Comparison of ENCODE assay signal across 9 cellular contexts in the genomic region with DNA sequence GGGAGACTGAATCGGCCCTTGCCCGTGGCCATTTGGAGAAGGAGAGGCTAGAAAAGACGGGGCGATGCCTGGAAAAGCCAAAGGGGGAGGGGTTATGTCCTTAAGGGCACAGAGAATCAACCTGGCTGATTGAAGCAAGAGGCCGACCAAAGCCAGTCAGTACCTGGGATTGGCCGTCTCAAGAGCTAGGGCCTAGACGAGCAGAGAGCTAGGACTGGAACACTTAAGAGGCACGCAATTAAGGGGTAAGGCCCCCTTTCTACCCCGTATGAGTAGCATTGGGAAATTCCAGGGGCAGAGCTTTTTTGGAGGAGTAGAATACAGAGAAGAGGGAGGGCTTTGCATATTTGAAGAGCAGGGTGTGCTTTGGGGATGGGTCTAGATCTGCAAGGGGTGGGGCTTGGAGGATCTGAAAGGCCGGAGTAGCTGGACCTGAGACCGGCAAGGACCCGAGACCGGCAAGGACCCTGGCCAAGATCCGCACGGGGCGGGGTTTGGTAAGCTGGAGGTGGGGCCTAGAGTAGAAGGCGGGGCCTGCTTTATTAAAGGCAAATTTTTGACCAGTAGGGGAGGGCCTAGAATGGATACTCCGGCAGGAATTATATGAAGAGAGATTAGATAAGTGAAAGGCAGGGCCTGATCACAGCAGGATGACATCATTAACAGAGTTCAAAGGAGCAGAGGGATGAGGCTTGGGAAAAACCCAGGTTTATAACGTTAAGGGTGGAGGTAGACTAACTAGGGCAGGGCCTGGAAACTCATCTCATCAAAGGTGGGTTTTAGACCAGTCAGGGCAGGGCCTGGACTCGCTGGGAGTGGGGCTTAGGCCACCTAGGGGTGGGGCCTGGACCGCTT. TPM values are rescaled to one million over a fixed set of nuclear protein-coding genes. Genes with fewer than 3 reads are reported as not detected.
DNase-seq lines count a peak whose midpoint lies in the region; ATAC-seq, FAIRE-seq and TF ChIP-seq lines count a peak whose summit lies in the region.
"Had no signal": no experiment of that assay in that cellular context is flagged by ENCODE, and none has a peak within 500 bp of the region (broad histone marks: within the 10 kb centered on the region; RNA-seq: fewer than 3 reads in every experiment).

No MANE protein-coding gene starts in this region.

- no peak for DNase-seq in heart right ventricle
- no peak for DNase-seq in left ventricle myocardium superior
- no peak for DNase-seq in activated T-helper 2 cell treated with anti-CD3 and anti-CD28 coated beads, Interferon-gamma antibody, Interleukin-2, Interleukin-4, amounts not matched to agents 10 μg/mL and 5 μg/mL and 100 μg/mL, durations not matched to agents 14 hours and 24 hours and 36 hours (ENCODE audit: low spot score)
- peak; percentile 85 for DNase-seq in iPS-NIHi11 (ENCODE audit: low spot score)
- peak; percentile 76 for DNase-seq in urothelium cell line (ENCODE audit: low spot score)
- DNase-seq in ureter (ENCODE audit: low spot score), result no peak
- DNase-seq in lower leg skin (ENCODE audit: low spot score in 2 of 2), result no peak

- H3K4me3 ChIP-seq in heart right ventricle (peak overlapping the region in 8 of 10 donors; percentile 21 to 53 (median 40)), lower leg skin (ENCODE audit: low read depth, poor library complexity, severe bottlenecking) (no peak overlapping the region)

- peaks cover 11 to 94% (median 75%) of the 10 kb centered on the region in 7 donors for H3K27me3 ChIP-seq in heart right ventricle

- peak overlapping the region in 7 of 10 donors; percentile 27 to 56 (median 37) for H3K27ac ChIP-seq in heart right ventricle
- H3K27ac ChIP-seq: HL-60 had no signal

- no peak overlapping the region for H3K27ac Mint-ChIP-seq in activated T-helper 2 cell treated with anti-CD3 and anti-CD28 coated beads, Interferon-gamma antibody, Interleukin-2, Interleukin-4, amounts not matched to agents 10 μg/mL and 5 μg/mL and 100 μg/mL, durations not matched to agents 14 hours and 24 hours and 36 hours

- peaks cover 17% of the 10 kb centered on the region for H3K9me3 Mint-ChIP-seq in activated T-helper 2 cell treated with anti-CD3 and anti-CD28 coated beads, Interferon-gamma antibody, Interleukin-2, Interleukin-4, amounts not matched to agents 10 μg/mL and 5 μg/mL and 100 μg/mL, durations not matched to agents 14 hours and 24 hours and 36 hours

- peak; percentile 44 for FAIRE-seq in urothelium cell line (lab: Jason Lieb, UNC)

- peaks cover 10% of the 10 kb centered on the region for H3K36me3 Mint-ChIP-seq in activated T-helper 2 cell treated with anti-CD3 and anti-CD28 coated beads, Interferon-gamma antibody, Interleukin-2, Interleukin-4, amounts not matched to agents 10 μg/mL and 5 μg/mL and 100 μg/mL, durations not matched to agents 14 hours and 24 hours and 36 hours (ENCODE audit: low read depth)

- H3K36me3 ChIP-seq in heart right ventricle, result no peaks in the 10 kb centered on the region

- H3K27me3 Mint-ChIP-seq in activated T-helper 2 cell treated with anti-CD3 and anti-CD28 coated beads, Interferon-gamma antibody, Interleukin-2, Interleukin-4, amounts not matched to agents 10 μg/mL and 5 μg/mL and 100 μg/mL, durations not matched to agents 14 hours and 24 hours and 36 hours (ENCODE audit: low read depth), result peaks cover 44% of the 10 kb centered on the region

- peaks cover 11% of the 10 kb centered on the region for H3K4me1 Mint-ChIP-seq in activated T-helper 2 cell treated with anti-CD3 and anti-CD28 coated beads, Interferon-gamma antibody, Interleukin-2, Interleukin-4, amounts not matched to agents 10 μg/mL and 5 μg/mL and 100 μg/mL, durations not matched to agents 14 hours and 24 hours and 36 hours (ENCODE audit: low read depth)

- ATAC-seq in heart right ventricle, result peak in 2 of 8 donors; percentile 3 to 20
- no peak for ATAC-seq in left ventricle myocardium superior
- no peak for ATAC-seq in GM18867 (IDR thresholded peaks at IDR 0.05; ENCODE audit: unreplicated experiment)

- TF ChIP-seq POLR2A in lower leg skin (IDR thresholded peaks at IDR 0.05), result no peak

- intact Hi-C loops in heart right ventricle (cut with DNase I) (no loop called here), left ventricle myocardium superior (cut with micrococcal nuclease) (no loop called here), lower leg skin (cut with DNase I; ENCODE audit: low total_unique reads) (no loop called here)
- intact Hi-C loops in activated T-helper 2 cell treated with anti-CD3 and anti-CD28 coated beads, Interferon-gamma antibody, Interleukin-2, Interleukin-4, amounts not matched to agents 10 μg/mL and 5 μg/mL and 100 μg/mL, durations not matched to agents 14 hours and 24 hours and 36 hours (cut with micrococcal nuclease), result no loop called here

- no peaks in the 10 kb centered on the region for H3K9me3 ChIP-seq in heart right ventricle

- H3K4me3 Mint-ChIP-seq in activated T-helper 2 cell treated with anti-CD3 and anti-CD28 coated beads, Interferon-gamma antibody, Interleukin-2, Interleukin-4, amounts not matched to agents 10 μg/mL and 5 μg/mL and 100 μg/mL, durations not matched to agents 14 hours and 24 hours and 36 hours (ENCODE audit: low read depth), result peak overlapping the region; percentile 64

- H3K4me1 ChIP-seq in heart right ventricle, result peaks cover 4 to 39% (median 22%) of the 10 kb centered on the region in 9 donors

- WGBS in heart right ventricle, 2 donors, result 19 to 30% methylated on average over 21 of the region's 21 CpGs
- 24 to 26% methylated on average over 21 of the region's 21 CpGs for WGBS in lower leg skin, 2 donors

- TF ChIP-seq CTCF in heart right ventricle (IDR thresholded peaks at IDR 0.05), result no peak
- no peak for TF ChIP-seq CTCF in lower leg skin (IDR thresholded peaks at IDR 0.05)

RNA-seq across cellular contexts. Expression of a gene that starts 10.7 kb away (rescaled TPM):
- total RNA-seq in heart right ventricle (not detected), left ventricle myocardium superior (not detected), ureter (not detected), lower leg skin (not detected)
- not detected for polyA plus RNA-seq in heart right ventricle
- total RNA-seq in activated T-helper 2 cell treated with anti-CD3 and anti-CD28 coated beads, Interferon-gamma antibody, Interleukin-2, Interleukin-4, amounts not matched to agents 10 μg/mL and 5 μg/mL and 100 μg/mL, durations not matched to agents 14 hours and 24 hours and 36 hours, result not detected in 2 replicates

RNA-seq across cellular contexts. Expression of a gene that starts 18.0 kb away (rescaled TPM):
- total RNA-seq in heart right ventricle (under 1 TPM in 9 of 10 donors, not detected in 1; 0.07 to 0.31 (median 0.14) TPM), left ventricle myocardium superior (0.02 TPM), ureter (0.08 TPM), lower leg skin (under 1 TPM in 2 of 4 donors, not detected in 2; 0.05 to 0.08 TPM)
- polyA plus RNA-seq in heart right ventricle, result under 1 TPM; 0.03 to 0.22 TPM
- not detected in 2 replicates for total RNA-seq in activated T-helper 2 cell treated with anti-CD3 and anti-CD28 coated beads, Interferon-gamma antibody, Interleukin-2, Interleukin-4, amounts not matched to agents 10 μg/mL and 5 μg/mL and 100 μg/mL, durations not matched to agents 14 hours and 24 hours and 36 hours

Comparison
In these comparisons a context has a peak if more than half of its experiments do, and no peak if none do; other contexts are left out.
1. DNase-seq: peak in iPS-NIHi11 (single experiment) and urothelium cell line (single experiment); none in heart right ventricle (0 of 2), left ventricle myocardium superior (single experiment), activated T-helper 2 cell treated with anti-CD3 and anti-CD28 coated beads, Interferon-gamma antibody, Interleukin-2, Interleukin-4, amounts not matched to agents 10 μg/mL and 5 μg/mL and 100 μg/mL, durations not matched to agents 14 hours and 24 hours and 36 hours (single experiment), ureter (single experiment) and lower leg skin (0 of 2).